ENCODE assay signal across 14 cellular contexts in the genomic region with DNA sequence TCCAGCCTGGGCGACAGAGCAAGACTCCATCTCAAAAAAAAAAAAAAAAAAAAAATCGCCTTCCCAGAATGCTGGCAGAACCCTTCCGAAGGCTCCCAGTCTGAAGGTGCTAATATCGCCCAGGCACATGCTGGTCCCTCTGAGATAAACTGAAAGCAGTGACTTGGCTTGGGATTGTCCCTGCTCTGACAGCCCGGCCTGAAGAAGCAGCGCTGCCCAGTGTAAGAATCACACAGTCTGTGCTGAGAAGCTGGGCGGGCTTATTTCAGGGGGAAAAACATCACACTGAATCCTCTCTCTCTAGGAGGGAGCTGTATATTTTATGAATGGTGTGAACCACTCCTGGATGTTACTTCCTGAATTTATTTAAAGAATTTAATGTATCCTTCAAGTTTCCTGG. TPM values are rescaled to one million over a fixed set of nuclear protein-coding genes. Genes with fewer than 3 reads are reported as not detected.
DNase-seq lines count a peak whose midpoint lies in the region; ATAC-seq and TF ChIP-seq lines count a peak whose summit lies in the region.
"Had no signal": no experiment of that assay in that cellular context is flagged by ENCODE, and none has a peak within 500 bp of the region (broad histone marks: within the 10 kb centered on the region; RNA-seq: fewer than 3 reads in every experiment).

No MANE protein-coding gene starts in this region.

- H3K9me3 Mint-ChIP-seq in mesothelial cell of epicardium (peaks cover 3% of the 10 kb centered on the region), endothelial cell (ENCODE audit: unreplicated experiment) (no peaks in the 10 kb centered on the region)
- H3K9me3 Mint-ChIP-seq: activated CD4-positive, alpha-beta T cell treated with anti-CD3 and anti-CD28 coated beads, Interleukin-2, amount 10 ng/mL, durations not matched to agents 24 days and 14 days; H9 had no signal

- H3K27ac Mint-ChIP-seq in mesothelial cell of epicardium, result peak overlapping the region; percentile 61
- H3K27ac Mint-ChIP-seq in endothelial cell (ENCODE audit: unreplicated experiment), result no peak overlapping the region
- H3K27ac Mint-ChIP-seq: activated CD4-positive, alpha-beta T cell treated with anti-CD3 and anti-CD28 coated beads, Interleukin-2, amount 10 ng/mL, durations not matched to agents 24 days and 14 days had no signal

- no peak for TF ChIP-seq POLR2A in NB4 (IDR thresholded peaks at IDR 0.05; ENCODE audit: extremely low read depth, insufficient read length)

- peak; percentile 53 for DNase-seq in GM10248 (ENCODE audit: extremely low spot score)
- DNase-seq in NB4 (ENCODE audit: low read depth), result peak; percentile 44
- no peak for DNase-seq in mesothelial cell of epicardium (ENCODE audit: low spot score in 2 of 2, unreplicated experiment in 2 of 2)
- no peak for DNase-seq in ecto neural progenitor cell (ENCODE audit: low spot score)
- no peak for DNase-seq in activated T-cell treated with anti-CD3 and anti-CD28 coated beads, Interleukin-2, amount 50 U/mL, for 1 hour
- DNase-seq in endothelial cell (ENCODE audit: low spot score), result no peak
- DNase-seq: activated CD4-positive, alpha-beta T cell treated with anti-CD3 and anti-CD28 coated beads, Interleukin-2, amount 10 ng/mL, durations not matched to agents 24 days and 14 days; H9; mucosa of descending colon; NCI-H187; NCI-H526 treated with DMSO at 0.1 percent for 48 hours had no signal

- POLR2A ChIA-PET in GM10248 (lab: Yijun Ruan, JAX), result interaction anchor here (0.7 to 1.1 kb wide), 2 partner anchors 10 to 16 kb away, joined by 5 to 6 read pairs; no protein-coding TSS in a partner anchor

- H3K4me1 Mint-ChIP-seq in mesothelial cell of epicardium, result peaks cover 25% of the 10 kb centered on the region
- peaks cover 7% of the 10 kb centered on the region for H3K4me1 Mint-ChIP-seq in endothelial cell (ENCODE audit: unreplicated experiment)
- H3K4me1 Mint-ChIP-seq: activated CD4-positive, alpha-beta T cell treated with anti-CD3 and anti-CD28 coated beads, Interleukin-2, amount 10 ng/mL, durations not matched to agents 24 days and 14 days had no signal

- ATAC-seq in GM21619 (IDR thresholded peaks at IDR 0.05; ENCODE audit: unreplicated experiment), result peak; percentile 62
- ATAC-seq in GM18907 (IDR thresholded peaks at IDR 0.05; ENCODE audit: unreplicated experiment), result no peak
- ATAC-seq: mucosa of descending colon had no signal

- no peak overlapping the region for H3K4me3 Mint-ChIP-seq in mesothelial cell of epicardium
- no peak overlapping the region for H3K4me3 Mint-ChIP-seq in endothelial cell (ENCODE audit: unreplicated experiment)
- H3K4me3 Mint-ChIP-seq: activated CD4-positive, alpha-beta T cell treated with anti-CD3 and anti-CD28 coated beads, Interleukin-2, amount 10 ng/mL, durations not matched to agents 24 days and 14 days; H9 had no signal

- TF ChIP-seq CTCF in GM10248 (IDR thresholded peaks at IDR 0.05; ENCODE audit: control extremely low read depth, extremely low read depth, low read depth, missing control alignments), result no peak
- TF ChIP-seq CTCF in NB4 (IDR thresholded peaks at IDR 0.05; ENCODE audit: low read depth, low read length), result no peak
- TF ChIP-seq CTCF in mesothelial cell of epicardium (IDR thresholded peaks at IDR 0.05; ENCODE audit: unreplicated experiment), result no peak
- no peak for TF ChIP-seq CTCF in endothelial cell (IDR thresholded peaks at IDR 0.05; ENCODE audit: unreplicated experiment)

- no peak overlapping the region for H3K4me3 ChIP-seq in NB4 (ENCODE audit: low read depth, low read length)
- H3K4me3 ChIP-seq: mucosa of descending colon had no signal

- no peaks in the 10 kb centered on the region for H3K27me3 Mint-ChIP-seq in mesothelial cell of epicardium (ENCODE audit: low read depth)
- H3K27me3 Mint-ChIP-seq in endothelial cell (ENCODE audit: unreplicated experiment), result no peaks in the 10 kb centered on the region
- H3K27me3 Mint-ChIP-seq: activated CD4-positive, alpha-beta T cell treated with anti-CD3 and anti-CD28 coated beads, Interleukin-2, amount 10 ng/mL, durations not matched to agents 24 days and 14 days had no signal

- CTCF ChIA-PET in GM10248 (lab: Yijun Ruan, JAX), result interaction anchor here (0.7 to 2.9 kb wide), 7 partner anchors 9 to 175 kb away, joined by 3 to 9 read pairs (median 3); no protein-coding TSS in a partner anchor

- H3K36me3 Mint-ChIP-seq in mesothelial cell of epicardium, result no peaks in the 10 kb centered on the region
- no peaks in the 10 kb centered on the region for H3K36me3 Mint-ChIP-seq in endothelial cell (ENCODE audit: low read depth, unreplicated experiment)

RNA-seq across cellular contexts. Expression of a gene that starts 36.4 kb away (rescaled TPM):
- total RNA-seq in mesothelial cell of epicardium, result 41.0 to 47.7 TPM (median 44.0 TPM) in 3 replicates
- 7.0 TPM for total RNA-seq in endothelial cell (ENCODE audit: unreplicated experiment)
- total RNA-seq: T-helper 1 cell treated with Interleukin-12 subunit alpha and Interleukin-12 subunit beta and Interleukin-4 antibody, amounts not matched to agents 30 ng/mL and 1 ng/mL, for 36 hours had no signal

Comparison
In these comparisons a context has a peak if more than half of its experiments do, and no peak if none do; other contexts are left out.
1. DNase-seq: peak in GM10248 (single experiment) and NB4 (single experiment); none in mesothelial cell of epicardium (0 of 2), ecto neural progenitor cell (single experiment), activated T-cell treated with anti-CD3 and anti-CD28 coated beads, Interleukin-2, amount 50 U/mL, for 1 hour (single experiment) and endothelial cell (single experiment).